ENCODE assay signal across 12 cellular contexts in genomic region chr3:112002458-112002971, GRCh38. TPM values are rescaled to one million over a fixed set of nuclear protein-coding genes. Genes with fewer than 3 reads are reported as not detected.
DNase-seq lines count a peak whose midpoint lies in the region; ATAC-seq and TF ChIP-seq lines count a peak whose summit lies in the region.
"Had no signal": no experiment of that assay in that cellular context is flagged by ENCODE, and none has a peak within 500 bp of the region (broad histone marks: within the 10 kb centered on the region; RNA-seq: fewer than 3 reads in every experiment).

No MANE protein-coding gene starts in this region.

- peaks cover 51% of the 10 kb centered on the region for H3K4me1 Mint-ChIP-seq in activated CD8-positive, alpha-beta T cell treated with anti-CD3 and anti-CD28 coated beads for 36 hours (ENCODE audit: low read depth)

- 79% methylated on average over 7 of the region's 7 CpGs for WGBS in esophagus muscularis mucosa
- WGBS in stomach, 5 donors: 69 to 80% (median 77%) methylated on average over 7 of the region's 7 CpGs

- no peaks in the 10 kb centered on the region for H3K27me3 Mint-ChIP-seq in activated CD8-positive, alpha-beta T cell treated with anti-CD3 and anti-CD28 coated beads for 36 hours

- peak overlapping the region; percentile 29 for H3K4me3 Mint-ChIP-seq in activated CD8-positive, alpha-beta T cell treated with anti-CD3 and anti-CD28 coated beads for 36 hours

- TF ChIP-seq EP300 in esophagus muscularis mucosa (IDR thresholded peaks at IDR 0.05) (no peak), stomach (IDR thresholded peaks at IDR 0.05) (no peak)

- intact Hi-C loops in activated CD8-positive, alpha-beta T cell treated with anti-CD3 and anti-CD28 coated beads for 36 hours (cut with micrococcal nuclease): no loop called here
- intact Hi-C loops in esophagus muscularis mucosa (cut with DNase I): no loop called here
- intact Hi-C loops in stomach (cut with DNase I; ENCODE audit: low total_unique reads): no loop called here

- H3K27ac ChIP-seq in esophagus muscularis mucosa (replicated peaks in 1 of 4) (no peak overlapping the region), stomach (no peak overlapping the region)
- H3K27ac ChIP-seq: cardiac muscle cell had no signal

- no peak for TF ChIP-seq CTCF in activated CD8-positive, alpha-beta T cell treated with anti-CD3 and anti-CD28 coated beads for 36 hours (IDR thresholded peaks at IDR 0.05)
- no peak for TF ChIP-seq CTCF in esophagus muscularis mucosa (IDR thresholded peaks at IDR 0.05)
- TF ChIP-seq CTCF in stomach (IDR thresholded peaks at IDR 0.05): no peak

- POLR2A ChIA-PET in activated CD8-positive, alpha-beta T cell treated with anti-CD3 and anti-CD28 coated beads for 36 hours (lab: Charles Lee): interaction anchor here (0.6 to 3.2 kb wide), 7 partner anchors 11 to 596 kb away, joined by 3 to 15 read pairs (median 4); partner anchors contain the start of gene ABHD10

- H3K36me3 Mint-ChIP-seq in activated CD8-positive, alpha-beta T cell treated with anti-CD3 and anti-CD28 coated beads for 36 hours (ENCODE audit: low read depth): no peaks in the 10 kb centered on the region

- CTCF ChIA-PET in activated CD8-positive, alpha-beta T cell treated with anti-CD3 and anti-CD28 coated beads for 36 hours (lab: Charles Lee): interaction anchor here (0.8 to 21.1 kb wide), 8 partner anchors 11 to 285 kb away, joined by 3 to 477 read pairs (median 7); no protein-coding TSS in a partner anchor

- peaks cover 0 to 20% (median 0%) of the 10 kb centered on the region in 4 donors for H3K27me3 ChIP-seq in esophagus muscularis mucosa
- H3K27me3 ChIP-seq in stomach: peaks cover 0 to 26% (median 10%) of the 10 kb centered on the region in 3 donors

- peak overlapping the region; percentile 80 for H3K27ac Mint-ChIP-seq in activated CD8-positive, alpha-beta T cell treated with anti-CD3 and anti-CD28 coated beads for 36 hours

- peaks cover 9 to 15% (median 14%) of the 10 kb centered on the region in 4 donors for H3K4me1 ChIP-seq in esophagus muscularis mucosa
- peaks cover 7 to 19% (median 15%) of the 10 kb centered on the region in 4 donors for H3K4me1 ChIP-seq in stomach

- peak; percentile 87 for ATAC-seq in activated CD8-positive, alpha-beta T cell treated with anti-CD3 and anti-CD28 coated beads for 36 hours

- DNase-seq in HT1080 (ENCODE audit: low read depth) (peak; percentile 99), esophagus muscularis mucosa (ENCODE audit: extremely low spot score) (peak; percentile 70), SIG-M5 treated with dmso at 0.1 percent for 504 hours (lab: John Stamatoyannopoulos, UW; ENCODE audit: unreplicated experiment) (no peak), NCI-H1417 (lab: John Stamatoyannopoulos, UW) (no peak), stomach (no peak)
- DNase-seq in activated CD8-positive, alpha-beta T cell treated with anti-CD3 and anti-CD28 coated beads for 36 hours: peak; percentile 74
- peak; percentile 29 to 61 (median 33) for DNase-seq in stimulated activated CD4-positive, alpha-beta T cell treated with anti-CD3 and anti-CD28 coated beads, TNF-alpha, amount 100 ng/mL, for 24 hours (ENCODE audit: low read depth in 3 of 3)
- DNase-seq: DMS79, foreskin melanocyte, NCI-H510A treated with DMSO at 0.1 percent for 48 hours had no signal

- H3K36me3 ChIP-seq in esophagus muscularis mucosa (no peaks in the 10 kb centered on the region), stomach (no peaks in the 10 kb centered on the region)
- H3K36me3 ChIP-seq: cardiac muscle cell had no signal

- H3K9me3 Mint-ChIP-seq in activated CD8-positive, alpha-beta T cell treated with anti-CD3 and anti-CD28 coated beads for 36 hours: no peaks in the 10 kb centered on the region

- H3K9me3 ChIP-seq in esophagus muscularis mucosa: no peaks in the 10 kb centered on the region
- no peaks in the 10 kb centered on the region for H3K9me3 ChIP-seq in stomach

- TF ChIP-seq POLR2A in esophagus muscularis mucosa (IDR thresholded peaks at IDR 0.05; ENCODE audit: low read depth) (no peak), stomach (IDR thresholded peaks at IDR 0.05) (no peak)

- H3K4me3 ChIP-seq in esophagus muscularis mucosa: no peak overlapping the region
- no peak overlapping the region for H3K4me3 ChIP-seq in stomach
- H3K4me3 ChIP-seq: cardiac muscle cell had no signal

RNA-seq across cellular contexts. Expression of gene TAGLN3, which starts 3.8 kb away (rescaled TPM):
- 16.4 and 17.9 TPM in 2 replicates for total RNA-seq in HT1080 (2014; rRNA removed; shearing (Covaris generic))
- 30.6 and 44.1 TPM in 2 replicates for polyA plus RNA-seq in HT1080 (2015; cell fraction: cytosol; rRNA removed)
- polyA plus RNA-seq in HT1080 (2015; cell fraction: nucleus; rRNA removed): 19.3 and 25.3 TPM in 2 replicates
- 1 to 10 TPM in 1 of 2 experiments, under 1 TPM in 1; 0.89 to 1.2 TPM for total RNA-seq in activated CD8-positive, alpha-beta T cell treated with anti-CD3 and anti-CD28 coated beads for 36 hours
- total RNA-seq in esophagus muscularis mucosa (1 to 10 TPM in 2 of 4 donors, under 1 TPM in 2; 0.83 to 4.0 (median 1.3) TPM), stomach (1 to 10 TPM in 1 of 5 donors, not detected in 4; 5.3 TPM)
- 1 to 10 TPM in 2 of 3 donors, under 1 TPM in 1; 0.87 to 3.4 (median 1.0) TPM for polyA plus RNA-seq in stomach
- total RNA-seq: mononuclear cell had no signal

RNA-seq across cellular contexts. Expression of gene ABHD10, which starts 23.7 kb away (rescaled TPM):
- total RNA-seq in HT1080 (2014; rRNA removed; shearing (Covaris generic)): 55.4 and 61.5 TPM in 2 replicates
- 45.3 and 50.5 TPM in 2 replicates for polyA plus RNA-seq in HT1080 (2015; cell fraction: cytosol; rRNA removed)
- polyA plus RNA-seq in HT1080 (2015; cell fraction: nucleus; rRNA removed): 62.8 and 63.0 TPM in 2 replicates
- 10 to 100 TPM; 59.4 to 66.5 TPM for total RNA-seq in activated CD8-positive, alpha-beta T cell treated with anti-CD3 and anti-CD28 coated beads for 36 hours
- total RNA-seq in esophagus muscularis mucosa (10 to 100 TPM in 3 of 4 donors, 1 to 10 TPM in 1; 6.5 to 15.0 (median 12.2) TPM), stomach (10 to 100 TPM in 4 of 5 donors, not detected in 1; 11.6 to 61.7 (median 27.1) TPM)
- 10 to 100 TPM; 13.5 to 15.1 (median 13.7) TPM for polyA plus RNA-seq in stomach

RNA-seq across cellular contexts. Expression of gene TMPRSS7, which starts 32.0 kb away (rescaled TPM):
- total RNA-seq in HT1080 (2014; rRNA removed; shearing (Covaris generic)): 0.10 TPM in 2 replicates
- polyA plus RNA-seq in HT1080 (2015; cell fraction: cytosol; rRNA removed): 0.17 and 0.20 TPM in 2 replicates
- 0.14 and 0.20 TPM in 2 replicates for polyA plus RNA-seq in HT1080 (2015; cell fraction: nucleus; rRNA removed)
- total RNA-seq in activated CD8-positive, alpha-beta T cell treated with anti-CD3 and anti-CD28 coated beads for 36 hours: not detected
- not detected for total RNA-seq in esophagus muscularis mucosa
- total RNA-seq in stomach: under 1 TPM in 1 of 5 donors, not detected in 4; 0.45 TPM
- under 1 TPM in 2 of 3 donors, not detected in 1; 0.08 to 0.12 TPM for polyA plus RNA-seq in stomach
- total RNA-seq: cardiac muscle cell, mononuclear cell had no signal
- polyA plus RNA-seq: cardiac muscle cell had no signal

Comparison
In these comparisons a context has a peak if more than half of its experiments do, and no peak if none do; other contexts are left out.
1. DNase-seq: peak in HT1080 (single experiment), activated CD8-positive, alpha-beta T cell treated with anti-CD3 and anti-CD28 coated beads for 36 hours (single experiment), esophagus muscularis mucosa (single experiment) and stimulated activated CD4-positive, alpha-beta T cell treated with anti-CD3 and anti-CD28 coated beads, TNF-alpha, amount 100 ng/mL, for 24 hours (3 of 3); none in SIG-M5 treated with dmso at 0.1 percent for 504 hours (single experiment), NCI-H1417 (0 of 3) and stomach (single experiment).